24 cellular contexts compared by ENCODE assay signal in the genomic region with DNA sequence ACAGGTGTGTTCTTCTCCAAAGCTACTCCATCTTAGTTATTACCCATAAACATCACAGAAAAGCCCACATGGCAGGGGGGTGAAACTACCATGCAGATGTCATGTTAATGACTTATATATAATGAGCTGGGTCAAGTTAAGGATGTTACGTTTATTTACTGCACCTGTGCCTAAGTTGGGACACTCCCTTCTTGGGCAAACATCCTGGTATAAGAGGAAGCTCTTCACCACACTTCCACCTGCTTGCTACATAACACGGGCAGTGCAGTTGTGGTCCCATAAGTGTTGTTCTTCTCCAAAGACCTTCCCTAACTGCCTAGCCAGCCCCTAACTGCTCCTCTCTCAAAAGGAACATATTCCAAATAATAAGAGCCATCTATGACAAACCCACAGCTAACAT. TPM values are rescaled to one million over a fixed set of nuclear protein-coding genes. Genes with fewer than 3 reads are reported as not detected.
A peak's percentile ranks its signal among the peaks of the same experiment; 100 is the strongest.
DNase-seq lines count a peak whose midpoint lies in the region; ATAC-seq and TF ChIP-seq lines count a peak whose summit lies in the region.
"Had no signal": no experiment of that assay in that cellular context is flagged by ENCODE, and none has a peak within 500 bp of the region (broad histone marks: within the 10 kb centered on the region; RNA-seq: fewer than 3 reads in every experiment).

No MANE protein-coding gene starts in this region.

- peaks cover 7% of the 10 kb centered on the region for H3K36me3 Mint-ChIP-seq in T-helper 17 cell (ENCODE audit: low read depth)
- H3K36me3 Mint-ChIP-seq in stimulated activated naive B cell treated with anti-CD40 and anti-IgM and Interleukin-4, amounts not matched to agents 10 μg/mL and 1 μg/mL and 100 μg/mL, for 72 hours: peaks cover 40 to 58% of the 10 kb centered on the region in 2 donors

- peaks cover 3% of the 10 kb centered on the region for H3K9me3 ChIP-seq in right cardiac atrium (ENCODE audit: control insufficient read depth, low read length)
- H3K9me3 ChIP-seq in T-helper 17 cell (ENCODE audit: control insufficient read depth, low read length, poor library complexity, severe bottlenecking): no peaks in the 10 kb centered on the region
- peaks cover 0 to 4% of the 10 kb centered on the region in 2 donors for H3K9me3 ChIP-seq in ascending aorta

- WGBS in right cardiac atrium: 90% methylated on average over 2 of the region's 2 CpGs

- no peak for DNase-seq in right cardiac atrium
- no peak for DNase-seq in Right ventricle myocardium inferior (ENCODE audit: missing footprints)
- DNase-seq in T-helper 17 cell: no peak
- no peak for DNase-seq in stimulated activated naive B cell treated with anti-CD40 and anti-IgM and Interleukin-4, amounts not matched to agents 10 μg/mL and 1 μg/mL and 100 μg/mL, for 72 hours
- no peak for DNase-seq in KG1 (lab: John Stamatoyannopoulos, UW)
- DNase-seq in NCI-H345 (lab: John Stamatoyannopoulos, UW): no peak
- DNase-seq in ascending aorta (ENCODE audit: low spot score in 2 of 2): no peak
- DNase-seq: AML-193, C1 segment of cervical spinal cord, H9, NCI-H1048, NCI-H1417, NCI-H1694, NCI-H2081, NCI-H2171, NCI-H524 treated with DMSO at 0.1 percent for 48 hours, SIG-M5 had no signal

- H3K27me3 Mint-ChIP-seq in T-helper 17 cell: no peaks in the 10 kb centered on the region
- no peaks in the 10 kb centered on the region for H3K27me3 Mint-ChIP-seq in stimulated activated naive B cell treated with anti-CD40 and anti-IgM and Interleukin-4, amounts not matched to agents 10 μg/mL and 1 μg/mL and 100 μg/mL, for 72 hours
- H3K27me3 Mint-ChIP-seq: IgD-negative memory B cell had no signal

- ATAC-seq in right cardiac atrium (no peak), Right ventricle myocardium inferior (no peak), T-helper 17 cell (peak; percentile 52), esophagus mucosa (peak; percentile 55)
- ATAC-seq in stimulated activated naive B cell treated with anti-CD40 and anti-IgM and Interleukin-4, amounts not matched to agents 10 μg/mL and 1 μg/mL and 100 μg/mL, for 72 hours (replicated peaks): peak; percentile 34 to 51
- ATAC-seq: A549, GM12878, GM23338, Panc1 had no signal

- H3K4me3 Mint-ChIP-seq in T-helper 17 cell: no peak overlapping the region
- no peak overlapping the region for H3K4me3 Mint-ChIP-seq in stimulated activated naive B cell treated with anti-CD40 and anti-IgM and Interleukin-4, amounts not matched to agents 10 μg/mL and 1 μg/mL and 100 μg/mL, for 72 hours
- H3K4me3 Mint-ChIP-seq: GM23338, H9 had no signal

- peaks cover 24 to 25% of the 10 kb centered on the region in 2 donors for H3K9me3 Mint-ChIP-seq in stimulated activated naive B cell treated with anti-CD40 and anti-IgM and Interleukin-4, amounts not matched to agents 10 μg/mL and 1 μg/mL and 100 μg/mL, for 72 hours

- H3K27ac Mint-ChIP-seq in T-helper 17 cell: no peak overlapping the region
- peak overlapping the region; percentile 66 for H3K27ac Mint-ChIP-seq in stimulated activated naive B cell treated with anti-CD40 and anti-IgM and Interleukin-4, amounts not matched to agents 10 μg/mL and 1 μg/mL and 100 μg/mL, for 72 hours
- H3K27ac Mint-ChIP-seq: GM23338, H9 had no signal

- no peaks in the 10 kb centered on the region for H3K36me3 ChIP-seq in ascending aorta

- H3K27ac ChIP-seq in right cardiac atrium (ENCODE audit: low read length): no peak overlapping the region
- H3K27ac ChIP-seq in ascending aorta: no peak overlapping the region
- H3K27ac ChIP-seq: A549, SK-N-MC had no signal

- intact Hi-C loops in right cardiac atrium (cut with DNase I) (no loop called here), Right ventricle myocardium inferior (cut with DNase I) (loop anchor here (10.0 kb wide), 1 partner anchor 597 kb away; no protein-coding TSS in a partner anchor), ascending aorta (cut with DNase I) (no loop called here)

- no peaks in the 10 kb centered on the region for H3K27me3 ChIP-seq in right cardiac atrium (ENCODE audit: control insufficient read depth, insufficient read depth)
- H3K27me3 ChIP-seq in ascending aorta: no peaks in the 10 kb centered on the region

- no peak for TF ChIP-seq CTCF in ascending aorta (IDR thresholded peaks at IDR 0.05)

- H3K4me1 ChIP-seq in right cardiac atrium (ENCODE audit: control insufficient read depth, insufficient read depth, low read length) (no peaks in the 10 kb centered on the region), ascending aorta (no peaks in the 10 kb centered on the region)
- H3K4me1 ChIP-seq: A549 had no signal

- H3K4me1 Mint-ChIP-seq in T-helper 17 cell: peaks cover 27% of the 10 kb centered on the region
- peaks cover 12 to 27% of the 10 kb centered on the region in 2 donors for H3K4me1 Mint-ChIP-seq in stimulated activated naive B cell treated with anti-CD40 and anti-IgM and Interleukin-4, amounts not matched to agents 10 μg/mL and 1 μg/mL and 100 μg/mL, for 72 hours
- H3K4me1 Mint-ChIP-seq: GM23338, H9 had no signal

- H3K4me3 ChIP-seq in right cardiac atrium (ENCODE audit: low read length) (peak overlapping the region; percentile 19), ascending aorta (no peak overlapping the region)
- H3K4me3 ChIP-seq: A549, GM12878, GM23338, SK-N-MC had no signal

RNA-seq across cellular contexts. Expression of gene ZCCHC9, which starts 9.3 kb away (rescaled TPM):
- total RNA-seq in right cardiac atrium (10 to 100 TPM; 13.0 to 17.0 (median 13.8) TPM), Right ventricle myocardium inferior (10.8 TPM), T-helper 17 cell (10 to 100 TPM; 14.4 to 15.5 TPM), esophagus mucosa (17.1 TPM), ascending aorta (10.5 TPM)
- polyA plus RNA-seq in right cardiac atrium: 17.3 TPM

RNA-seq across cellular contexts. Expression of gene CKMT2, which starts 59.0 kb away (rescaled TPM):
- total RNA-seq in right cardiac atrium (1,000 to 10,000 TPM in 1 of 4 donors, 100 to 1,000 TPM in 3; 816 to 1,016 (median 864) TPM), Right ventricle myocardium inferior (1,804 TPM), T-helper 17 cell (not detected), esophagus mucosa (0.96 TPM), ascending aorta (0.43 TPM)
- 1,778 TPM for polyA plus RNA-seq in right cardiac atrium
- total RNA-seq: GM12878 had no signal
- polyA plus RNA-seq: A549, IgD-negative memory B cell had no signal

Comparison
In these comparisons a context has a peak if more than half of its experiments do, and no peak if none do; other contexts are left out.
1. ATAC-seq: peak in T-helper 17 cell (single experiment), esophagus mucosa (single experiment) and stimulated activated naive B cell treated with anti-CD40 and anti-IgM and Interleukin-4, amounts not matched to agents 10 μg/mL and 1 μg/mL and 100 μg/mL, for 72 hours (2 of 2); none in right cardiac atrium (0 of 2) and Right ventricle myocardium inferior (single experiment).
2. RNA of gene CKMT2, which starts 59.0 kb away (total RNA-seq): 1,804 TPM in Right ventricle myocardium inferior (single experiment) and 816 to 1,016 TPM in right cardiac atrium; 0.96 TPM in esophagus mucosa (single experiment), 0.43 TPM in ascending aorta (single experiment) and not detected in T-helper 17 cell; every median in the first group is over 100 times any median in the second.